16 cellular contexts compared by ENCODE assay signal in genomic region chr7:105638942-105639495, GRCh38. TPM values are rescaled to one million over a fixed set of nuclear protein-coding genes. Genes with fewer than 3 reads are reported as not detected.
DNase-seq lines count a peak whose midpoint lies in the region; ATAC-seq, FAIRE-seq and TF ChIP-seq lines count a peak whose summit lies in the region.
"Had no signal": no experiment of that assay in that cellular context is flagged by ENCODE, and none has a peak within 500 bp of the region (broad histone marks: within the 10 kb centered on the region; RNA-seq: fewer than 3 reads in every experiment).

No MANE protein-coding gene starts in this region.

- H2AK5ac ChIP-seq in H1 (ENCODE audit: low read depth, low read length) (peak overlapping the region; percentile 97; the same call in 1 of the 2 replicates), neuronal stem cell (ENCODE audit: low read depth, low read length) (no peak overlapping the region)

- H3K27me3 ChIP-seq in H7 (ENCODE audit: control insufficient read depth, insufficient read depth, low read length) (no peaks in the 10 kb centered on the region), H1 (replicated peaks in 1 of 4; ENCODE audit: control insufficient read depth in 3 of 4, extremely low read depth in 1 of 4, insufficient read depth in 3 of 4, low read length in 3 of 4) (no peaks in the 10 kb centered on the region), neuronal stem cell (ENCODE audit: control insufficient read depth in 3 of 3, insufficient read depth in 3 of 3, low read depth in 1 of 3, low read length in 3 of 3) (no peaks in the 10 kb centered on the region)
- H3K27me3 ChIP-seq in CD4-positive, alpha-beta T cell (ENCODE audit: control insufficient read depth, insufficient read depth, low read length), result no peaks in the 10 kb centered on the region

- H3K79me1 ChIP-seq in H1 (ENCODE audit: low read depth, low read length), result 0 out of 2 replicates have a peak, but pooled peaks cover 2% of the 10 kb centered on the region
- peaks cover 2% of the 10 kb centered on the region for H3K79me1 ChIP-seq in neuronal stem cell (ENCODE audit: low read depth, low read length)

- H2BK20ac ChIP-seq in H1 (ENCODE audit: low read length), result peak overlapping the region; percentile 89

- no peaks in the 10 kb centered on the region for H3K9me3 ChIP-seq in H1 (ENCODE audit: insufficient read depth in 2 of 2, low read depth in 1 of 2, low read length in 1 of 2)
- H3K9me3 ChIP-seq in neuronal stem cell (replicated peaks in 1 of 2; ENCODE audit: control insufficient read depth in 2 of 2, insufficient read depth in 1 of 2, low read depth in 1 of 2, low read length in 2 of 2), result no peaks in the 10 kb centered on the region
- H3K9me3 ChIP-seq in CD4-positive, alpha-beta T cell (ENCODE audit: control insufficient read depth, low read length), result no peaks in the 10 kb centered on the region

- no peak for TF ChIP-seq RAD21 in H1 (IDR thresholded peaks at IDR 0.05 in 1 of 2, conservative IDR thresholded peaks at IDR 0.05 in 1 of 2; ENCODE audit: low read depth in 2 of 2, low read length in 2 of 2)

- H3K4me1 ChIP-seq in H1 (replicated peaks in 1 of 4; ENCODE audit: control insufficient read depth in 3 of 4, insufficient read depth in 4 of 4, low read length in 3 of 4), result peaks cover 31 to 66% (median 40%) of the 10 kb centered on the region in 4 experiments
- H3K4me1 ChIP-seq in neuronal stem cell (ENCODE audit: control insufficient read depth in 2 of 2, insufficient read depth in 1 of 2, low read depth in 1 of 2, low read length in 2 of 2), result peaks cover 31 to 33% of the 10 kb centered on the region in 2 donors

- peak overlapping the region; percentile 24 for H3K4me3 ChIP-seq in H7 (ENCODE audit: insufficient read depth, low read depth, low read length)
- peak overlapping the region; percentile 25 to 67 (median 59); a peak in 7 of 8 replicates for H3K4me3 ChIP-seq in H1 (ENCODE audit: extremely low read depth in 1 of 4, insufficient read depth in 2 of 4, low read depth in 3 of 4, low read length in 4 of 4)
- peak overlapping the region; percentile 21 to 51 for H3K4me3 ChIP-seq in neuronal stem cell (ENCODE audit: low read length in 2 of 2)

- TF ChIP-seq POLR2A in H1 (IDR thresholded peaks at IDR 0.05; ENCODE audit: control extremely low read depth in 1 of 2, low read depth in 2 of 2, low read length in 2 of 2), result peak; percentile 17 to 43

- H4K91ac ChIP-seq in H1 (replicated peaks; ENCODE audit: insufficient read length, low read length), result peak overlapping the region; percentile 98
- no peak overlapping the region for H4K91ac ChIP-seq in neuronal stem cell (ENCODE audit: low read depth, low read length, poor library complexity)

- WGBS in H1 (ENCODE audit: extremely low coverage in 1 of 2, insufficient coverage in 1 of 2, insufficient read length in 1 of 2, insufficient replicate concordance in 2 of 2, low coverage in 1 of 2, low lambda C conversion rate in 2 of 2, missing lambda C conversion rate in 1 of 2), 2 experiments, result 1% methylated on average over 21 of the region's 23 CpGs; no CpG with 5 or more reads in 1 of the 2 experiments
- no CpG with 5 or more reads among the region's 23 CpGs for WGBS in neuronal stem cell (ENCODE audit: extremely low coverage in 2 of 2, insufficient read length in 2 of 2, insufficient replicate concordance in 1 of 2), 2 donors

- peak in 1 of 2 experiments; percentile 74; a peak in 1 of 3 replicates for TF ChIP-seq EP300 in H1 (IDR thresholded peaks at IDR 0.05; ENCODE audit: borderline replicate concordance in 1 of 2, low read depth in 2 of 2, low read length in 2 of 2)

- peak overlapping the region; percentile 100 for H2BK120ac ChIP-seq in H1 (replicated peaks; ENCODE audit: low read depth, low read length)
- H2BK120ac ChIP-seq in neuronal stem cell (ENCODE audit: low read depth, low read length), result peak overlapping the region; percentile 37

- H3K27ac ChIP-seq in H1 (ENCODE audit: low read depth, low read length) (peak overlapping the region; percentile 94), neuronal stem cell (replicated peaks; ENCODE audit: low read length) (peak overlapping the region; percentile 73)
- no peak overlapping the region for H3K27ac ChIP-seq in CD4-positive, alpha-beta T cell (ENCODE audit: low read depth, low read length)
- H3K27ac ChIP-seq: epithelial cell of prostate had no signal

- peaks cover 2% of the 10 kb centered on the region for H3K36me3 ChIP-seq in H7 (replicated peaks; ENCODE audit: control insufficient read depth, insufficient read depth, low read length)
- H3K36me3 ChIP-seq in H1 (ENCODE audit: control insufficient read depth in 2 of 4, insufficient read depth in 4 of 4, low read length in 3 of 4), result peaks cover 0 to 24% (median 2%) of the 10 kb centered on the region in 4 experiments; a peak in 5 of 8 replicates
- peaks cover 2 to 31% of the 10 kb centered on the region in 2 donors for H3K36me3 ChIP-seq in neuronal stem cell (replicated peaks in 1 of 2; ENCODE audit: control insufficient read depth in 2 of 2, insufficient read depth in 2 of 2, low read length in 2 of 2)

- peak overlapping the region; percentile 99 for H3K56ac ChIP-seq in H1 (replicated peaks; ENCODE audit: insufficient read length, low read depth, low read length)

- peak overlapping the region; percentile 89 for H4K5ac ChIP-seq in H1 (ENCODE audit: insufficient read length, low read depth, low read length)

- H3K18ac ChIP-seq in H1 (ENCODE audit: extremely low read depth, low read length) (peak overlapping the region; percentile 99), neuronal stem cell (ENCODE audit: low read length) (peak overlapping the region; percentile 96)

- H3K4ac ChIP-seq in H1 (replicated peaks; ENCODE audit: insufficient read length, low read depth, low read length) (peak overlapping the region; percentile 98), neuronal stem cell (ENCODE audit: low read length) (no peak overlapping the region)

- H3K9me3 Mint-ChIP-seq in CD4-positive, alpha-beta T cell, result no peaks in the 10 kb centered on the region
- H3K9me3 Mint-ChIP-seq: CD4-positive, alpha-beta memory T cell had no signal

- H4K20me1 ChIP-seq in H1 (replicated peaks in 1 of 2; ENCODE audit: control insufficient read depth in 1 of 2, insufficient read depth in 2 of 2, low read length in 2 of 2), result peaks cover 1 to 4% of the 10 kb centered on the region in 2 experiments

- H3K27me3 Mint-ChIP-seq in CD4-positive, alpha-beta T cell, result no peaks in the 10 kb centered on the region
- H3K27me3 Mint-ChIP-seq: CD4-positive, alpha-beta memory T cell had no signal

- POLR2A ChIA-PET in H1 (lab: Charles Lee; ENCODE audit: partially characterized antibody), result interaction anchor here (0.7 to 5.1 kb wide), 10 partner anchors 9 to 381 kb away, joined by 3 to 57 read pairs (median 6); no protein-coding TSS in a partner anchor
- POLR2A ChIA-PET in CD4-positive, alpha-beta T cell (lab: Charles Lee), result interaction anchor here (0.7 to 0.9 kb wide), 2 partner anchors 20 to 599 kb away, joined by 3 to 4 read pairs; no protein-coding TSS in a partner anchor

- H2AFZ ChIP-seq in H1 (ENCODE audit: low read length) (peak overlapping the region; percentile 12; the same call in 1 of the 2 replicates), neuronal stem cell (ENCODE audit: low read length) (peak overlapping the region; percentile 82)

- no peak overlapping the region for H3K23ac ChIP-seq in H1 (ENCODE audit: insufficient read length)
- H3K23ac ChIP-seq in neuronal stem cell (ENCODE audit: low read depth, low read length, poor library complexity), result peak overlapping the region; percentile 11

- H3K14ac ChIP-seq in H1 (ENCODE audit: insufficient read length) (peak overlapping the region; percentile 2), neuronal stem cell (ENCODE audit: low read length) (no peak overlapping the region)

- ATAC-seq in GM21529 (IDR thresholded peaks at IDR 0.05; ENCODE audit: unreplicated experiment) (no peak), HG02852 (IDR thresholded peaks at IDR 0.05; ENCODE audit: unreplicated experiment) (no peak)
- ATAC-seq in CD4-positive, alpha-beta T cell (ENCODE audit: poor library complexity), result no peak

- H3K4me2 ChIP-seq in H1 (ENCODE audit: insufficient read depth in 1 of 2, low read depth in 2 of 2, low read length in 2 of 2), result peak overlapping the region; percentile 82 to 84
- H3K4me2 ChIP-seq in neuronal stem cell (ENCODE audit: insufficient read depth, low read length, poor library complexity, severe bottlenecking), result peak overlapping the region; percentile 66

- CTCF ChIA-PET in H1 (lab: Charles Lee; ENCODE audit: partially characterized antibody), result interaction anchor here (0.6 to 8.1 kb wide), 13 partner anchors 14 to 409 kb away, joined by 3 to 38 read pairs (median 4); no protein-coding TSS in a partner anchor
- CTCF ChIA-PET in CD4-positive, alpha-beta T cell (lab: Charles Lee), result no interaction called here

- H2BK12ac ChIP-seq in H1 (ENCODE audit: low read depth, low read length) (peak overlapping the region; percentile 99), neuronal stem cell (ENCODE audit: low read length) (peak overlapping the region; percentile 63)

- TF ChIP-seq CTCF in H1 (IDR thresholded peaks at IDR 0.05; ENCODE audit: control extremely low read depth in 1 of 3, insufficient read depth in 1 of 3, low read depth in 1 of 3, low read length in 3 of 3), result no peak
- no peak for TF ChIP-seq CTCF in CD4-positive, alpha-beta T cell (IDR thresholded peaks at IDR 0.05)

- no peak overlapping the region for H3K27ac Mint-ChIP-seq in CD4-positive, alpha-beta T cell
- H3K27ac Mint-ChIP-seq: CD4-positive, alpha-beta memory T cell had no signal

- H3K4me1 Mint-ChIP-seq in CD4-positive, alpha-beta T cell (ENCODE audit: low read depth), result no peaks in the 10 kb centered on the region
- H3K4me1 Mint-ChIP-seq: CD4-positive, alpha-beta memory T cell had no signal

- H2BK5ac ChIP-seq in H1 (ENCODE audit: low read depth, low read length) (peak overlapping the region; percentile 100), neuronal stem cell (ENCODE audit: low read length) (no peak overlapping the region)

- H4K8ac ChIP-seq in H1 (ENCODE audit: extremely low read depth, insufficient read depth, low read length) (peak overlapping the region; percentile 93; the same call in 1 of the 2 replicates), neuronal stem cell (ENCODE audit: low read depth, low read length) (no peak overlapping the region)

- H3K9ac ChIP-seq in H1 (replicated peaks in 1 of 4; ENCODE audit: extremely low read depth in 1 of 4, low read depth in 3 of 4, low read length in 3 of 4) (peak overlapping the region; percentile 56 to 88 (median 81)), neuronal stem cell (ENCODE audit: low read depth, low read length, poor library complexity) (no peak overlapping the region)

- H3K23me2 ChIP-seq in H1 (ENCODE audit: low read depth, low read length), result peaks cover 14% of the 10 kb centered on the region

- DNase-seq in H7 (peak; percentile 85), NCI-H2227 (lab: John Stamatoyannopoulos, UW; ENCODE audit: unreplicated experiment) (peak; percentile 73), H1 (ENCODE audit: low read depth in 1 of 2, low spot score in 2 of 2) (peak; percentile 80 to 81), neuronal stem cell (ENCODE audit: low spot score) (peak; percentile 46), SW 1271 (lab: John Stamatoyannopoulos, UW) (no peak)
- no peak for DNase-seq in CD4-positive, alpha-beta T cell
- DNase-seq: CD4-positive, alpha-beta memory T cell; KBM-7; stimulated activated CD4-positive, alpha-beta T cell treated with anti-CD3 and anti-CD28 coated beads, Interleukin-4, amount 100 ng/mL, for 1 hour had no signal

- no peak overlapping the region for H3K4me3 Mint-ChIP-seq in CD4-positive, alpha-beta T cell
- H3K4me3 Mint-ChIP-seq: CD4-positive, alpha-beta memory T cell had no signal

- peaks cover 0 to 42% of the 10 kb centered on the region in 2 experiments; a peak in 2 of 4 replicates for H3K79me2 ChIP-seq in H1 (ENCODE audit: control insufficient read depth in 1 of 2, insufficient read depth in 2 of 2, low read length in 2 of 2)

- peak; percentile 94 for FAIRE-seq in H1 (lab: Jason Lieb, UNC)
- FAIRE-seq: TTC549 had no signal

- H2BK15ac ChIP-seq in H1 (ENCODE audit: low read length) (peak overlapping the region; percentile 66), neuronal stem cell (ENCODE audit: low read length) (no peak overlapping the region)

- intact Hi-C loops in CD4-positive, alpha-beta T cell (cut with DNase I, micrococcal nuclease), result no loop called here

- H3K36me3 Mint-ChIP-seq in CD4-positive, alpha-beta T cell (ENCODE audit: low read depth), result peaks cover 93% of the 10 kb centered on the region

RNA-seq across cellular contexts. Expression of gene EFCAB10, which starts 57.7 kb away (rescaled TPM):
- 2.0 and 2.3 TPM in 2 replicates for total RNA-seq in H7 (2014; rRNA removed; shearing (Covaris generic))
- total RNA-seq in H1 (2021; fragmentation: NEBNext Ultra II Directional; extraction: Animal tissue kit (Norgen Biotek cat#: 25700)), result 3.1 TPM in 2 replicates
- polyA plus RNA-seq in H1 (2011; rRNA removed), result 0.52 and 0.80 TPM in 2 replicates
- polyA plus RNA-seq in H1 (2011; cell fraction: cytosol; rRNA removed), result 0.90 TPM
- 0.41 TPM for polyA plus RNA-seq in H1 (2011; cell fraction: nucleus; rRNA removed)
- 1.2 to 2.7 TPM (median 2.5 TPM) in 4 replicates for polyA plus RNA-seq in H1 (2012, experiment 1 of 2)
- polyA plus RNA-seq in H1 (2012, experiment 2 of 2), result 0.43 TPM
- polyA plus RNA-seq in H1 (2013, experiment 1 of 2), result 3.2 TPM
- polyA plus RNA-seq in H1 (2013, experiment 2 of 2), result 3.7 TPM
- 0.80 and 1.1 TPM in 2 replicates for polyA minus RNA-seq in H1 (2011; rRNA and poly(A)+ RNA removed)
- polyA minus RNA-seq in H1 (2011; cell fraction: cytosol; rRNA and poly(A)+ RNA removed), result 2.1 TPM
- 0.70 TPM for polyA minus RNA-seq in H1 (2011; cell fraction: nucleus; rRNA and poly(A)+ RNA removed)
- 0.92 TPM for polyA plus RNA-seq in neuronal stem cell (2013, experiment 1 of 2)
- polyA plus RNA-seq in neuronal stem cell (2013, experiment 2 of 2), result 1.00 TPM
- total RNA-seq in CD4-positive, alpha-beta T cell, result 1 to 10 TPM in 1 of 2 experiments, under 1 TPM in 1; 0.78 to 1.1 TPM
- total RNA-seq: OCI-LY7, osteoblast, subcutaneous adipose tissue had no signal
- polyA plus RNA-seq: CD4-positive, alpha-beta memory T cell had no signal

Comparison
In these comparisons a context has a peak if more than half of its experiments do, and no peak if none do; other contexts are left out.
1. DNase-seq: peak in H7 (single experiment), NCI-H2227 (single experiment), H1 (2 of 2) and neuronal stem cell (single experiment); none in SW 1271 (0 of 2) and CD4-positive, alpha-beta T cell (0 of 10).
2. Peak in every context shown above with its lines, with median percentiles within 50 percentile points of each other: H3K4me3 ChIP-seq.